ENCODE assay signal across 8 cellular contexts in genomic region chr12:124422570-124423523, GRCh38.
A peak's percentile ranks its signal among the peaks of the same experiment; 100 is the strongest.
DNase-seq lines count a peak whose midpoint lies in the region; ATAC-seq and TF ChIP-seq lines count a peak whose summit lies in the region.

No MANE protein-coding gene starts in this region.

- peak; percentile 26 for DNase-seq in NCI-H146 (lab: John Stamatoyannopoulos, UW)
- no peak for DNase-seq in NCI-H146 treated with DMSO at 0.1 percent for 48 hours (lab: John Stamatoyannopoulos, UW; ENCODE audit: unreplicated experiment)
- peak; percentile 52 to 89 (median 80) for DNase-seq in head of caudate nucleus
- DNase-seq in psoas muscle, result peak; percentile 94 to 95
- no peak for DNase-seq in retina

- intact Hi-C loops in head of caudate nucleus (cut with DNase I), result no loop called here
- intact Hi-C loops in psoas muscle (cut with DNase I), result no loop called here

- TF ChIP-seq CTCF in WI38 (IDR thresholded peaks at IDR 0.05; ENCODE audit: low read depth, low read length) (no peak), psoas muscle (IDR thresholded peaks at IDR 0.05) (no peak)

- H3K9me3 ChIP-seq in psoas muscle, result no peaks in the 10 kb centered on the region

- WGBS in psoas muscle, 3 donors, result 20 to 28% (median 25%) methylated on average over 30 to 37 of the region's 37 CpGs

- H3K4me3 ChIP-seq in WI38 (ENCODE audit: low read depth, low read length) (peak overlapping the region; percentile 32; the same call in 1 of the 2 replicates), psoas muscle (peak overlapping the region; percentile 5)

- peaks cover 0 to 56% of the 10 kb centered on the region in 2 donors for H3K36me3 ChIP-seq in psoas muscle (ENCODE audit: insufficient read depth in 1 of 2, low read depth in 1 of 2)

- H3K27ac ChIP-seq in psoas muscle, result peak overlapping the region; percentile 77

- no peaks in the 10 kb centered on the region for H3K27me3 ChIP-seq in psoas muscle (ENCODE audit: insufficient read depth in 3 of 3, low read length in 2 of 3)

- H3K4me1 ChIP-seq in psoas muscle, result peaks cover 28% of the 10 kb centered on the region

- peak; percentile 73 to 81 (median 77) for ATAC-seq in psoas muscle
- no peak for ATAC-seq in GM18867 (IDR thresholded peaks at IDR 0.05; ENCODE audit: unreplicated experiment)
- no peak for ATAC-seq in GM19452 (IDR thresholded peaks at IDR 0.05; ENCODE audit: unreplicated experiment)

Comparison
In these comparisons a context has a peak if more than half of its experiments do, and no peak if none do; other contexts are left out.
1. DNase-seq: peak in NCI-H146 (single experiment), head of caudate nucleus (42 of 42) and psoas muscle (2 of 2); none in NCI-H146 treated with DMSO at 0.1 percent for 48 hours (single experiment) and retina (single experiment).
2. ATAC-seq: peak in psoas muscle (4 of 4); none in GM18867 (single experiment) and GM19452 (single experiment).